Comparison of ENCODE assay signal across 8 cellular contexts in genomic region chr10:31602541-31603244, GRCh38.
A peak's percentile ranks its signal among the peaks of the same experiment; 100 is the strongest.
DNase-seq lines count a peak whose midpoint lies in the region; ATAC-seq, FAIRE-seq and TF ChIP-seq lines count a peak whose summit lies in the region.

No MANE protein-coding gene starts in this region.

- TF ChIP-seq CTCF in bronchial epithelial cell (IDR thresholded peaks at IDR 0.05; ENCODE audit: insufficient read depth, low read length, severe bottlenecking) = no peak
- TF ChIP-seq CTCF in gastrocnemius medialis (IDR thresholded peaks at IDR 0.05 in 4 of 5, conservative IDR thresholded peaks at IDR 0.05 in 1 of 5) = no peak

- H3K27me3 ChIP-seq in bronchial epithelial cell (ENCODE audit: control insufficient read depth, insufficient read depth, low read length) = peaks cover 2% of the 10 kb centered on the region
- no peaks in the 10 kb centered on the region for H3K27me3 ChIP-seq in gastrocnemius medialis

- intact Hi-C loops in gastrocnemius medialis (cut with DNase I; ENCODE audit: low total_unique reads) = loop anchor here (1.0 to 10.0 kb wide), 8 partner anchors 21 to 818 kb away; partner anchors contain the start of gene ZEB1

- ATAC-seq in gastrocnemius medialis = peak; percentile 80 to 82

- H3K36me3 ChIP-seq in bronchial epithelial cell (ENCODE audit: control insufficient read depth, insufficient read depth, low read length) (no peaks in the 10 kb centered on the region), gastrocnemius medialis (no peaks in the 10 kb centered on the region)

- TF ChIP-seq POLR2A in gastrocnemius medialis (IDR thresholded peaks at IDR 0.05) = peak in 1 of 2 donors; percentile 50

- FAIRE-seq in bronchial epithelial cell (lab: Jason Lieb, UNC) = peak; percentile 32

- peaks cover 14 to 19% of the 10 kb centered on the region in 2 donors for H3K4me1 ChIP-seq in gastrocnemius medialis

- DNase-seq in NCI-H345 (lab: John Stamatoyannopoulos, UW) = peak; percentile 48
- DNase-seq in NCI-H345 treated with DMSO at 0.1 percent for 48 hours (lab: John Stamatoyannopoulos, UW; ENCODE audit: unreplicated experiment) = no peak
- peak; percentile 78 for DNase-seq in NCI-H2171 treated with DMSO at 0.1 percent for 48 hours (lab: John Stamatoyannopoulos, UW)
- DNase-seq in bronchial epithelial cell (ENCODE audit: low read depth) = peak; percentile 60
- peak; percentile 64 for DNase-seq in inferior parietal cortex (ENCODE audit: extremely low spot score)
- peak; percentile 91 to 97 for DNase-seq in gastrocnemius medialis
- no peak for DNase-seq in NCI-H1436 treated with DMSO at 0.1 percent for 48 hours (lab: John Stamatoyannopoulos, UW)
- no peak for DNase-seq in UCSD-AML1 (lab: John Stamatoyannopoulos, UW; ENCODE audit: unreplicated experiment)

- H3K4me3 ChIP-seq in bronchial epithelial cell (ENCODE audit: low read depth, low read length) = peak overlapping the region; percentile 68
- peak overlapping the region; percentile 68 to 97 (median 76) for H3K4me3 ChIP-seq in gastrocnemius medialis

- no peaks in the 10 kb centered on the region for H3K9me3 ChIP-seq in gastrocnemius medialis

- H3K27ac ChIP-seq in gastrocnemius medialis = peak overlapping the region; percentile 92 to 99 (median 96)

- in situ Hi-C loops in gastrocnemius medialis (cut with MboI; ENCODE audit: low sequenced_read_pairs in 4 of 4) = loop anchor here in 1 of 4 donors (10.0 kb wide), 1 partner anchor 92 kb away; no protein-coding TSS in a partner anchor

Comparison
In these comparisons a context has a peak if more than half of its experiments do, and no peak if none do; other contexts are left out.
1. DNase-seq: peak in NCI-H345 (single experiment), NCI-H2171 treated with DMSO at 0.1 percent for 48 hours (single experiment), bronchial epithelial cell (single experiment), inferior parietal cortex (single experiment) and gastrocnemius medialis (2 of 2); none in NCI-H345 treated with DMSO at 0.1 percent for 48 hours (single experiment), NCI-H1436 treated with DMSO at 0.1 percent for 48 hours (single experiment) and UCSD-AML1 (single experiment).